In the genomic region with DNA sequence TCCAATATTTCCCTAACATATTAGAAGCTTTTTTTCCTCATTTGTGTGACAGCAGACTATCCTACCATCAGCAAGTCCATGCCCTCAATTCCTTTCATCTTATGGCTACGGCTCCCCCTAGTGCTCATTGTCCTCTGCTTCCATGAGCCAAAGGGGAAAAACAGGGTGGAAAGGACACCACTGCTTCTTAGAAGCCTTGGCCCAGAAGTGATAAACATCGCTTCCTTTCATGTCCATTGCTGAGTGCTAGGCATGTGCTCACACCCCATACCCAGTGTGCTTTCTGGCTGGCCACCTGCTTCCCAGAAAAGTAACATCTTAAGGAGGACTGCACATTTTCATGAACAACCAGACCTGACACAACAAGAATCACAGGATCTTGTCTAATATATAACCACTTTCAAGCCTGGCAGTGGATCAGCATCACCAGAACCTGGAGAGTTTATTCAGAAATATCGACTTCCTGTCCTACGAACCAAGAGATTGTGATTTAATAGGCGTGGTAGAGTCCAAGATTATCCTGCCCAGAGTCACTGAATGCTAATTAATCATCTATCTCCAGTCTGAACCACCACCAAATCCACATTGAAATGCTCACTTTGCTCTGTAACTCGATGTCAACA, we compare ENCODE assay signal across 8 cellular contexts.
A peak's percentile ranks its signal among the peaks of the same experiment; 100 is the strongest.
DNase-seq lines count a peak whose midpoint lies in the region; ATAC-seq and TF ChIP-seq lines count a peak whose summit lies in the region.

No MANE protein-coding gene starts in this region.

- H3K36me3 ChIP-seq in SK-N-SH (replicated peaks in 1 of 2; ENCODE audit: control insufficient read depth in 1 of 2, insufficient read depth in 2 of 2, low read length in 1 of 2): no peaks in the 10 kb centered on the region

- H3K27me3 ChIP-seq in SK-N-SH (ENCODE audit: insufficient read depth): no peaks in the 10 kb centered on the region

- in situ Hi-C loops in KBM-7 (cut with MboI; ENCODE audit: low pct_unique_long_range_greater_than_20kb, low sequenced_read_pairs): no loop called here

- no peaks in the 10 kb centered on the region for H3F3A ChIP-seq in SK-N-SH (replicated peaks; ENCODE audit: insufficient read depth)

- H3K27me3 Mint-ChIP-seq in stimulated activated naive CD8-positive, alpha-beta T cell treated with anti-CD3 and anti-CD28 coated beads, Interleukin-15, amount 100 ng/mL, for 72 hours: no peaks in the 10 kb centered on the region

- no peak overlapping the region for H3K4me3 Mint-ChIP-seq in stimulated activated naive CD8-positive, alpha-beta T cell treated with anti-CD3 and anti-CD28 coated beads, Interleukin-15, amount 100 ng/mL, for 72 hours

- no peaks in the 10 kb centered on the region for H4K20me1 ChIP-seq in SK-N-SH (ENCODE audit: insufficient read depth)

- POLR2A ChIA-PET in SK-N-SH (lab: Yijun Ruan, JAX): no interaction called here

- ATAC-seq in GM21390 (IDR thresholded peaks at IDR 0.05; ENCODE audit: unreplicated experiment): no peak
- ATAC-seq in stimulated activated naive CD8-positive, alpha-beta T cell treated with anti-CD3 and anti-CD28 coated beads, Interleukin-15, amount 100 ng/mL, for 72 hours: no peak

- no peak overlapping the region for H3K27ac Mint-ChIP-seq in stimulated activated naive CD8-positive, alpha-beta T cell treated with anti-CD3 and anti-CD28 coated beads, Interleukin-15, amount 100 ng/mL, for 72 hours

- H3K79me2 ChIP-seq in SK-N-SH (ENCODE audit: insufficient read depth): no peaks in the 10 kb centered on the region

- no peak overlapping the region; a peak in 1 of 4 replicates for H3K27ac ChIP-seq in SK-N-SH (ENCODE audit: low read depth in 2 of 2, low read length in 1 of 2)

- peaks cover 7 to 18% of the 10 kb centered on the region in 2 donors for H3K9me3 Mint-ChIP-seq in stimulated activated naive CD8-positive, alpha-beta T cell treated with anti-CD3 and anti-CD28 coated beads, Interleukin-15, amount 100 ng/mL, for 72 hours

- no peak overlapping the region for H3K4me2 ChIP-seq in SK-N-SH

- 17% methylated on average over 6 of the region's 6 CpGs for WGBS in SK-N-SH (ENCODE audit: low lambda C conversion rate)

- TF ChIP-seq EP300 in SK-N-SH (IDR thresholded peaks at IDR 0.05; ENCODE audit: borderline replicate concordance in 1 of 2, low read depth in 1 of 2, low read length in 1 of 2): no peak

- H2AFZ ChIP-seq in SK-N-SH (ENCODE audit: low read depth): no peak overlapping the region

- H3K9ac ChIP-seq in SK-N-SH: no peak overlapping the region

- no peaks in the 10 kb centered on the region for H3K9me3 ChIP-seq in SK-N-SH

- CTCF ChIA-PET in SK-N-SH (lab: Yijun Ruan, JAX): interaction anchor here (0.5 to 3.3 kb wide), 32 partner anchors 11 to 1942 kb away, joined by 3 to 18 read pairs (median 3); no protein-coding TSS in a partner anchor

- H3K4me1 ChIP-seq in SK-N-SH (ENCODE audit: control insufficient read depth in 1 of 2, insufficient read depth in 2 of 2, low read depth in 1 of 2, low read length in 1 of 2): peaks cover 0 to 2% of the 10 kb centered on the region in 2 experiments; a peak in 1 of 4 replicates

- no peak overlapping the region for H3K4me3 ChIP-seq in GM12875 (ENCODE audit: low read depth, low read length)
- peak overlapping the region in 1 of 2 experiments; percentile 27; a peak in 1 of 4 replicates for H3K4me3 ChIP-seq in SK-N-SH (ENCODE audit: low read depth in 2 of 2, low read length in 1 of 2)

- TF ChIP-seq RAD21 in SK-N-SH (IDR thresholded peaks at IDR 0.05; ENCODE audit: low read length): peak; percentile 93

- peak; percentile 63 for DNase-seq in AG08395 (ENCODE audit: low spot score)
- DNase-seq in KBM-7: peak; percentile 55
- peak; percentile 54 for DNase-seq in SK-N-SH
- peak; percentile 54 for DNase-seq in globus pallidus (ENCODE audit: low spot score)
- DNase-seq in renal cortical epithelial cell (ENCODE audit: low read depth): peak; percentile 67
- DNase-seq in stimulated activated naive CD8-positive, alpha-beta T cell treated with anti-CD3 and anti-CD28 coated beads, Interleukin-15, amount 100 ng/mL, for 72 hours: no peak

- TF ChIP-seq CTCF in GM12875 (IDR thresholded peaks at IDR 0.05; ENCODE audit: borderline replicate concordance, insufficient read depth, low read depth, low read length) (peak; percentile 73), SK-N-SH (IDR thresholded peaks at IDR 0.05) (peak; percentile 81)

- H3K9me2 ChIP-seq in SK-N-SH: no peaks in the 10 kb centered on the region

- no peaks in the 10 kb centered on the region for H3K4me1 Mint-ChIP-seq in stimulated activated naive CD8-positive, alpha-beta T cell treated with anti-CD3 and anti-CD28 coated beads, Interleukin-15, amount 100 ng/mL, for 72 hours

TF ChIP-seq in SK-N-SH, 30 proteins besides CTCF, POLR2A, EP300 and RAD21:
- TF ChIP-seq GATA2 (CRISPR knock-in tag; IDR thresholded peaks at IDR 0.05) (peak; percentile 46; the same call in 1 of the 2 replicates), NFIC (IDR thresholded peaks at IDR 0.05; ENCODE audit: borderline replicate concordance) (no peak), SMC3 (IDR thresholded peaks at IDR 0.05; ENCODE audit: low read depth, low read length) (peak; percentile 78), ELF1 (IDR thresholded peaks at IDR 0.05) (no peak)

Comparison
In these comparisons a context has a peak if more than half of its experiments do, and no peak if none do; other contexts are left out.
1. DNase-seq: peak in AG08395 (single experiment), KBM-7 (single experiment), SK-N-SH (single experiment), globus pallidus (single experiment) and renal cortical epithelial cell (single experiment); none in stimulated activated naive CD8-positive, alpha-beta T cell treated with anti-CD3 and anti-CD28 coated beads, Interleukin-15, amount 100 ng/mL, for 72 hours (0 of 2).